Comparison of ENCODE assay signal across 20 cellular contexts in the genomic region with DNA sequence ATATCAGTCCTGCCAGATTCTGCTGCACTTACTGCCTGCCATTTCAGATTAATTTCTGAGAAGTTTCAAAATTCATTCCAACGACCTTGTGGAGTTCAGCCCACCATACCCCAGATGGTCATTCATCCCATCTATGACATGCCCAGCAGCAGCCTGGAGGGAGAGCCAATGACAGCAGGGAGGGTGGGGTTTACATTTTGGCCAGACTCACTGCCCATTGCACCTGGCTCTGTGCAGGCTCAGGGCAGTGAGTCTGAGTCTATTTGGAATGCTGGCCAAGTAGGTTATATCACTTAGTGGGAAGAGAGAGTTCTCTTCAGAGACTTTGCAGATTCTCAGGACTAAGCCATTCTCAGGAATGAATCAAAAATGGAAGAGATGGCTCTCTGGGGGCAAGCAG. TPM values are rescaled to one million over a fixed set of nuclear protein-coding genes. Genes with fewer than 3 reads are reported as not detected.
DNase-seq lines count a peak whose midpoint lies in the region; ATAC-seq and TF ChIP-seq lines count a peak whose summit lies in the region.
"Had no signal": no experiment of that assay in that cellular context is flagged by ENCODE, and none has a peak within 500 bp of the region (broad histone marks: within the 10 kb centered on the region; RNA-seq: fewer than 3 reads in every experiment).

No MANE protein-coding gene starts in this region.

- no peaks in the 10 kb centered on the region for H3K27me3 Mint-ChIP-seq in activated CD8-positive, alpha-beta memory T cell treated with anti-CD3 and anti-CD28 coated beads, Interleukin-2, amount 10 ng/mL, durations not matched to agents 7 days and 5 days
- H3K27me3 Mint-ChIP-seq in brain = no peaks in the 10 kb centered on the region
- H3K27me3 Mint-ChIP-seq: IgD-negative memory B cell had no signal

- peaks cover 13 to 47% (median 29%) of the 10 kb centered on the region in 4 donors for H3K36me3 ChIP-seq in esophagus muscularis mucosa

- no peaks in the 10 kb centered on the region for H3K9me3 Mint-ChIP-seq in activated CD8-positive, alpha-beta memory T cell treated with anti-CD3 and anti-CD28 coated beads, Interleukin-2, amount 10 ng/mL, durations not matched to agents 7 days and 5 days (ENCODE audit: low read depth)
- H3K9me3 Mint-ChIP-seq in brain = no peaks in the 10 kb centered on the region
- H3K9me3 Mint-ChIP-seq: CD8-positive, alpha-beta T cell; HFFc6; IgD-negative memory B cell had no signal

- no peak overlapping the region for H3K27ac ChIP-seq in esophagus muscularis mucosa (replicated peaks in 1 of 4)
- H3K27ac ChIP-seq: BLaER1 treated with 17β-estradiol and CSF1 and Interleukin-3, amounts not matched to agents 10 nM and 100 nM had no signal

- ATAC-seq in activated CD8-positive, alpha-beta memory T cell treated with anti-CD3 and anti-CD28 coated beads, Interleukin-2, amount 10 ng/mL, durations not matched to agents 7 days and 5 days = no peak
- no peak for ATAC-seq in HG03159 (IDR thresholded peaks at IDR 0.05; ENCODE audit: unreplicated experiment)
- ATAC-seq: CD8-positive, alpha-beta T cell; HCT116; HepG2 had no signal

- WGBS in esophagus muscularis mucosa = 36% methylated on average over 1 of the region's 1 CpG

- intact Hi-C loops in esophagus muscularis mucosa (cut with DNase I) = no loop called here

- peaks cover 23% of the 10 kb centered on the region for H3K36me3 Mint-ChIP-seq in activated CD8-positive, alpha-beta memory T cell treated with anti-CD3 and anti-CD28 coated beads, Interleukin-2, amount 10 ng/mL, durations not matched to agents 7 days and 5 days
- peaks cover 73% of the 10 kb centered on the region for H3K36me3 Mint-ChIP-seq in brain

- H3K4me1 Mint-ChIP-seq in activated CD8-positive, alpha-beta memory T cell treated with anti-CD3 and anti-CD28 coated beads, Interleukin-2, amount 10 ng/mL, durations not matched to agents 7 days and 5 days = peaks cover 6% of the 10 kb centered on the region
- peaks cover 4% of the 10 kb centered on the region for H3K4me1 Mint-ChIP-seq in brain
- H3K4me1 Mint-ChIP-seq: B cell, IgD-negative memory B cell had no signal

- no peak overlapping the region for H3K4me3 Mint-ChIP-seq in activated CD8-positive, alpha-beta memory T cell treated with anti-CD3 and anti-CD28 coated beads, Interleukin-2, amount 10 ng/mL, durations not matched to agents 7 days and 5 days
- no peak overlapping the region for H3K4me3 Mint-ChIP-seq in brain
- H3K4me3 Mint-ChIP-seq: B cell; CD8-positive, alpha-beta T cell; HFFc6; IgD-negative memory B cell had no signal

- CTCF ChIA-PET in activated CD8-positive, alpha-beta memory T cell treated with anti-CD3 and anti-CD28 coated beads, Interleukin-2, amount 10 ng/mL, durations not matched to agents 7 days and 5 days (lab: Charles Lee) = no interaction called here

- H3K9me3 ChIP-seq in esophagus muscularis mucosa = no peaks in the 10 kb centered on the region
- H3K9me3 ChIP-seq: BLaER1 treated with 17β-estradiol and CSF1 and Interleukin-3, amounts not matched to agents 10 nM and 100 nM had no signal

- no peak overlapping the region for H3K4me3 ChIP-seq in esophagus muscularis mucosa
- H3K4me3 ChIP-seq: BLaER1 treated with 17β-estradiol and CSF1 and Interleukin-3, amounts not matched to agents 10 nM and 100 nM had no signal

- no peak overlapping the region for H3K27ac Mint-ChIP-seq in activated CD8-positive, alpha-beta memory T cell treated with anti-CD3 and anti-CD28 coated beads, Interleukin-2, amount 10 ng/mL, durations not matched to agents 7 days and 5 days
- peak overlapping the region in 4 of 5 experiments; percentile 9 to 76 (median 36) for H3K27ac Mint-ChIP-seq in brain
- H3K27ac Mint-ChIP-seq: B cell; CD8-positive, alpha-beta T cell; HFFc6; IgD-negative memory B cell had no signal

- peak; percentile 40 for DNase-seq in activated CD8-positive, alpha-beta memory T cell treated with anti-CD3 and anti-CD28 coated beads for 24 hours
- DNase-seq in activated CD8-positive, alpha-beta memory T cell treated with anti-CD3 and anti-CD28 coated beads, Interleukin-2, amount 10 ng/mL, durations not matched to agents 7 days and 5 days = no peak
- DNase-seq in esophagus muscularis mucosa (ENCODE audit: extremely low spot score) = peak; percentile 79
- DNase-seq in stimulated activated CD8-positive, alpha-beta memory T cell treated with anti-CD3 and anti-CD28 coated beads, Interleukin-4, amount 100 ng/mL, for 48 hours = peak; percentile 14
- DNase-seq in T-helper 1 cell = no peak
- no peak for DNase-seq in NCI-H2227 treated with DMSO at 0.1 percent for 48 hours (lab: John Stamatoyannopoulos, UW)
- DNase-seq: 8988T; Calu3; CD8-positive, alpha-beta T cell; DMS79 treated with DMSO at 0.1 percent for 48 hours; GOT3; H7; HFFc6 had no signal

- TF ChIP-seq EP300 in esophagus muscularis mucosa (IDR thresholded peaks at IDR 0.05) = no peak

- peaks cover 0 to 4% (median 0%) of the 10 kb centered on the region in 4 donors for H3K4me1 ChIP-seq in esophagus muscularis mucosa

- H3K27me3 ChIP-seq in esophagus muscularis mucosa = no peaks in the 10 kb centered on the region
- H3K27me3 ChIP-seq: BLaER1 treated with 17β-estradiol and CSF1 and Interleukin-3, amounts not matched to agents 10 nM and 100 nM had no signal

- TF ChIP-seq CTCF in brain (conservative IDR thresholded peaks at IDR 0.05) (no peak), esophagus muscularis mucosa (IDR thresholded peaks at IDR 0.05) (no peak)

- no peak for TF ChIP-seq POLR2A in esophagus muscularis mucosa (IDR thresholded peaks at IDR 0.05; ENCODE audit: low read depth)

RNA-seq across cellular contexts. Expression of gene SRPRB, which starts 21.5 kb away (rescaled TPM):
- total RNA-seq in activated CD8-positive, alpha-beta memory T cell treated with anti-CD3 and anti-CD28 coated beads, Interleukin-2, amount 10 ng/mL, durations not matched to agents 7 days and 5 days = 10 to 100 TPM; 44.2 to 61.3 TPM
- 27.6 TPM for polyA plus RNA-seq in brain (ENCODE audit: insufficient read depth, low read depth, low replicate concordance)
- total RNA-seq in esophagus muscularis mucosa = 10 to 100 TPM; 11.2 to 28.2 (median 18.5) TPM

Comparison
In these comparisons a context has a peak if more than half of its experiments do, and no peak if none do; other contexts are left out.
1. DNase-seq: peak in activated CD8-positive, alpha-beta memory T cell treated with anti-CD3 and anti-CD28 coated beads for 24 hours (single experiment), esophagus muscularis mucosa (single experiment) and stimulated activated CD8-positive, alpha-beta memory T cell treated with anti-CD3 and anti-CD28 coated beads, Interleukin-4, amount 100 ng/mL, for 48 hours (single experiment); none in activated CD8-positive, alpha-beta memory T cell treated with anti-CD3 and anti-CD28 coated beads, Interleukin-2, amount 10 ng/mL, durations not matched to agents 7 days and 5 days (single experiment), T-helper 1 cell (0 of 5) and NCI-H2227 treated with DMSO at 0.1 percent for 48 hours (single experiment).